Comparison of ENCODE assay signal across 8 cellular contexts in the genomic region with DNA sequence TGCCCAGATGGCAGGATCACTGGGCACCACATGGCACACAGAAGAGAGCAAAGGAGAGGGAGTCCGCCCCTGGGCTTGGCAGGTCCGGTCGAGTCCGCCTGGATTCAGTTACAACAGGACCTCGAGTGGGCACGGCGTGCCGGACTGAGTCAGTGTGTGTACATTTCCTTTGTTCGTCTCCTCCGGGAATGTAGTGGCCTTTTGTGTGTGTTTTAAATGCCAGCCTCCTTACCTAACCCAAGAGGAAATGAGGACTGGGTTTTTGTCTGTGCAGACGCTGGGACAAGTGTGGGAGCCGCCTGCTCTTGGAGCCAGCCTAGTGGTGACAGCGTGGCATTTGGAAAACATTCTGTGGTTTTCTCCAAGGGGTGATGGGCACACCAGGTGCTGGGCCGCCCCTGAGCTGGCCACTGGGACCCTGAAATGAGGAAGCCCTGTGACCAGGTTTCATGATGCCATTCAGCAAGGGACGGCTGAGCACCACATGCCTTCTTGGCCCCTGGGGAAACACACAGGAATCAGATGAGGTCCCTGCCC. TPM values are rescaled to one million over a fixed set of nuclear protein-coding genes. Genes with fewer than 3 reads are reported as not detected.
A peak's percentile ranks its signal among the peaks of the same experiment; 100 is the strongest.
DNase-seq lines count a peak whose midpoint lies in the region.

No MANE protein-coding gene starts in this region.

- H3K36me3 ChIP-seq in stomach smooth muscle (ENCODE audit: control insufficient read depth in 2 of 2, insufficient read depth in 2 of 2, low read length in 2 of 2) = no peaks in the 10 kb centered on the region

- no peaks in the 10 kb centered on the region for H3K27me3 ChIP-seq in stomach smooth muscle (ENCODE audit: control insufficient read depth in 1 of 2, insufficient read depth in 2 of 2, low read length in 2 of 2)

- H3K9ac ChIP-seq in stomach smooth muscle (ENCODE audit: low read length in 2 of 2) = no peak overlapping the region

- peak overlapping the region; percentile 11 for H3K27ac ChIP-seq in stomach smooth muscle (ENCODE audit: low read length)

- H3K9me3 ChIP-seq in stomach smooth muscle (ENCODE audit: control insufficient read depth in 2 of 2, low read length in 2 of 2) = no peaks in the 10 kb centered on the region

- DNase-seq in SKM-1 treated with dmso at 0.1 percent for 144 hours (lab: John Stamatoyannopoulos, UW; ENCODE audit: unreplicated experiment) (peak; percentile 52), SKM-1 (lab: John Stamatoyannopoulos, UW; ENCODE audit: unreplicated experiment) (no peak), SW 1271 (lab: John Stamatoyannopoulos, UW) (peak; percentile 87 to 92), glomerular visceral epithelial cell (ENCODE audit: extremely low spot score) (peak; percentile 90), SK-N-DZ (ENCODE audit: low spot score) (no peak), 8988T (no peak)
- DNase-seq in activated effector memory CD4-positive, alpha-beta T cell treated with Interleukin-2 at 50 U/mL for 16 hours = no peak

- peaks cover 45% of the 10 kb centered on the region for H3K4me1 ChIP-seq in stomach smooth muscle (ENCODE audit: control insufficient read depth, insufficient read depth, low read length)

- no peak overlapping the region for H3K4me3 ChIP-seq in stomach smooth muscle (ENCODE audit: low read length in 2 of 2)

RNA-seq across cellular contexts. Expression of gene NEK6, which starts 9.6 kb away (rescaled TPM):
- polyA plus RNA-seq in SK-N-DZ (2014; cell fraction: cytosol; rRNA removed) = not detected in 2 replicates
- polyA plus RNA-seq in SK-N-DZ (2014; cell fraction: nucleus; rRNA removed) = not detected in 2 replicates

Comparison
In these comparisons a context has a peak if more than half of its experiments do, and no peak if none do; other contexts are left out.
1. DNase-seq: peak in SKM-1 treated with dmso at 0.1 percent for 144 hours (single experiment), SW 1271 (2 of 2) and glomerular visceral epithelial cell (single experiment); none in SKM-1 (single experiment), SK-N-DZ (single experiment), activated effector memory CD4-positive, alpha-beta T cell treated with Interleukin-2 at 50 U/mL for 16 hours (single experiment) and 8988T (single experiment).